ENCODE assay signal across 1 cellular context in genomic region chrX:152821145-152821765, GRCh38.
A peak's percentile ranks its signal among the peaks of the same experiment; 100 is the strongest.
TF ChIP-seq lines count a peak whose summit lies in the region.

No MANE protein-coding gene starts in this region.

TF ChIP-seq in HepG2, 621 proteins besides CTCF, POLR2A, EP300 and RAD21:
- no peak for TF ChIP-seq ZNF484 (CRISPR knock-in tag; IDR thresholded peaks at IDR 0.05; ENCODE audit: borderline replicate concordance, low read depth)
- peak; percentile 47 for TF ChIP-seq STAG1 (CRISPR knock-in tag; IDR thresholded peaks at IDR 0.05)
